Comparison of ENCODE assay signal across 8 cellular contexts in the genomic region with DNA sequence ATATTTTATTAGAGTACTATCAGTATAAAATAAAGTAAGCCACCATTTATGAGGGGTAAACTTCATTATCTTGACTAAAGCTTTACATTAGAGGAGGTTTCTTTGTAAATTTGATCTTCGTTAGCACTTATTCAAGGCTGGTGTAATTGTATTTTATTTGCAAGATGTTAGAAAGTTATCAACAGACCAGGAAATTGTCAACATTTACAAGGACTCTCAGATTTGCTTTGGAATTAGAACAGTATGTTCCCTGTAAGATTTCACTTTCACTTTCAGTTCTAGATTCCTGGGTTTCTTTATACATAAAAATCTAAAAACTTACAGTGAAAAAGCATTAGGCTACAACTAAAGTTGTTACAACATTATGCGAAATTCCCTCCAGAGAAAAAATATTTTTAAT. TPM values are rescaled to one million over a fixed set of nuclear protein-coding genes. Genes with fewer than 3 reads are reported as not detected.
A peak's percentile ranks its signal among the peaks of the same experiment; 100 is the strongest.
DNase-seq lines count a peak whose midpoint lies in the region; ATAC-seq and TF ChIP-seq lines count a peak whose summit lies in the region.

No MANE protein-coding gene starts in this region.

- intact Hi-C loops in activated CD4-positive, alpha-beta T cell treated with anti-CD3 and anti-CD28 coated beads for 36 hours (cut with DNase I, micrococcal nuclease), result no loop called here
- intact Hi-C loops in activated CD4-positive, alpha-beta memory T cell treated with anti-CD3 and anti-CD28 coated beads for 36 hours (cut with micrococcal nuclease), result no loop called here

- no peak for DNase-seq in activated CD4-positive, alpha-beta T cell treated with anti-CD3 and anti-CD28 coated beads for 36 hours
- no peak for DNase-seq in activated CD4-positive, alpha-beta T cell treated with anti-CD3 and anti-CD28 coated beads, Interleukin-2, amount 50 U/mL, for 1 hour
- DNase-seq in activated CD4-positive, alpha-beta memory T cell treated with anti-CD3 and anti-CD28 coated beads for 36 hours, result no peak
- peak; percentile 36 for DNase-seq in superior temporal gyrus (ENCODE audit: extremely low spot score)
- no peak for DNase-seq in amniotic stem cell (lab: John Stamatoyannopoulos, UW)

- peaks cover 52% of the 10 kb centered on the region for H3K4me1 Mint-ChIP-seq in activated CD4-positive, alpha-beta T cell treated with anti-CD3 and anti-CD28 coated beads for 36 hours
- H3K4me1 Mint-ChIP-seq in activated CD4-positive, alpha-beta memory T cell treated with anti-CD3 and anti-CD28 coated beads for 36 hours (ENCODE audit: low read depth), result peaks cover 60% of the 10 kb centered on the region

- peaks cover 13% of the 10 kb centered on the region for H3K36me3 Mint-ChIP-seq in activated CD4-positive, alpha-beta T cell treated with anti-CD3 and anti-CD28 coated beads for 36 hours (ENCODE audit: low read depth)
- peaks cover 6% of the 10 kb centered on the region for H3K36me3 Mint-ChIP-seq in activated CD4-positive, alpha-beta memory T cell treated with anti-CD3 and anti-CD28 coated beads for 36 hours

- no peaks in the 10 kb centered on the region for H3K9me3 Mint-ChIP-seq in activated CD4-positive, alpha-beta T cell treated with anti-CD3 and anti-CD28 coated beads for 36 hours (ENCODE audit: low read depth)
- H3K9me3 Mint-ChIP-seq in activated CD4-positive, alpha-beta memory T cell treated with anti-CD3 and anti-CD28 coated beads for 36 hours, result no peaks in the 10 kb centered on the region

- WGBS in gastroesophageal sphincter (ENCODE audit: low coverage in 1 of 2), 2 donors, result 42 to 43% methylated on average over 2 of the region's 2 CpGs

- TF ChIP-seq CTCF in gastroesophageal sphincter (IDR thresholded peaks at IDR 0.05), result no peak

- POLR2A ChIA-PET in activated CD4-positive, alpha-beta T cell treated with anti-CD3 and anti-CD28 coated beads for 36 hours (lab: Charles Lee), result no interaction called here
- POLR2A ChIA-PET in activated CD4-positive, alpha-beta memory T cell treated with anti-CD3 and anti-CD28 coated beads for 36 hours (lab: Charles Lee), result no interaction called here

- no peak for TF ChIP-seq POLR2A in gastroesophageal sphincter (IDR thresholded peaks at IDR 0.05)

- no peaks in the 10 kb centered on the region for H3K27me3 ChIP-seq in gastroesophageal sphincter

- H3K4me3 Mint-ChIP-seq in activated CD4-positive, alpha-beta T cell treated with anti-CD3 and anti-CD28 coated beads for 36 hours, result peak overlapping the region; percentile 56
- peak overlapping the region; percentile 68 for H3K4me3 Mint-ChIP-seq in activated CD4-positive, alpha-beta memory T cell treated with anti-CD3 and anti-CD28 coated beads for 36 hours

- no peaks in the 10 kb centered on the region for H3K27me3 Mint-ChIP-seq in activated CD4-positive, alpha-beta T cell treated with anti-CD3 and anti-CD28 coated beads for 36 hours
- H3K27me3 Mint-ChIP-seq in activated CD4-positive, alpha-beta memory T cell treated with anti-CD3 and anti-CD28 coated beads for 36 hours, result no peaks in the 10 kb centered on the region

- CTCF ChIA-PET in activated CD4-positive, alpha-beta T cell treated with anti-CD3 and anti-CD28 coated beads for 36 hours (lab: Charles Lee), result interaction anchor here (1.2 to 12.0 kb wide), 5 partner anchors 12 to 78 kb away, joined by 3 to 222 read pairs (median 7); no protein-coding TSS in a partner anchor
- CTCF ChIA-PET in activated CD4-positive, alpha-beta memory T cell treated with anti-CD3 and anti-CD28 coated beads for 36 hours (lab: Charles Lee), result interaction anchor here (1.3 to 13.3 kb wide), 4 partner anchors 12 to 78 kb away, joined by 3 to 288 read pairs (median 15); no protein-coding TSS in a partner anchor

- H3K27ac ChIP-seq in gastroesophageal sphincter, result peak overlapping the region; percentile 24 to 74 (median 68)

- H3K27ac Mint-ChIP-seq in activated CD4-positive, alpha-beta T cell treated with anti-CD3 and anti-CD28 coated beads for 36 hours, result peak overlapping the region; percentile 87
- peak overlapping the region; percentile 96 for H3K27ac Mint-ChIP-seq in activated CD4-positive, alpha-beta memory T cell treated with anti-CD3 and anti-CD28 coated beads for 36 hours

- no peaks in the 10 kb centered on the region for H3K36me3 ChIP-seq in gastroesophageal sphincter

- ATAC-seq in activated CD4-positive, alpha-beta T cell treated with anti-CD3 and anti-CD28 coated beads for 36 hours, result no peak
- ATAC-seq in gastroesophageal sphincter, result no peak
- no peak for ATAC-seq in HG03108 (IDR thresholded peaks at IDR 0.05; ENCODE audit: unreplicated experiment)
- ATAC-seq in GM21526 (IDR thresholded peaks at IDR 0.05; ENCODE audit: low FRiP score, unreplicated experiment), result no peak

- peaks cover 0 to 43% (median 0%) of the 10 kb centered on the region in 3 donors for H3K4me1 ChIP-seq in gastroesophageal sphincter

- peak overlapping the region in 1 of 2 donors; percentile 24 for H3K4me3 ChIP-seq in gastroesophageal sphincter

- TF ChIP-seq EP300 in gastroesophageal sphincter (IDR thresholded peaks at IDR 0.05), result no peak

- H3K9me3 ChIP-seq in gastroesophageal sphincter, result no peaks in the 10 kb centered on the region

RNA-seq across cellular contexts. Expression of gene BIRC3, which starts 4.6 kb away (rescaled TPM):
- 100 to 1,000 TPM in 1 of 2 experiments, 10 to 100 TPM in 1; 99.2 to 109 TPM for total RNA-seq in activated CD4-positive, alpha-beta T cell treated with anti-CD3 and anti-CD28 coated beads for 36 hours
- 100 to 1,000 TPM; 135 to 139 TPM for total RNA-seq in activated CD4-positive, alpha-beta memory T cell treated with anti-CD3 and anti-CD28 coated beads for 36 hours
- total RNA-seq in gastroesophageal sphincter, result 10 to 100 TPM; 10.6 to 19.0 (median 14.0) TPM

RNA-seq across cellular contexts. Expression of gene BIRC2, which starts 34.4 kb away (rescaled TPM):
- total RNA-seq in activated CD4-positive, alpha-beta T cell treated with anti-CD3 and anti-CD28 coated beads for 36 hours, result 10 to 100 TPM; 33.0 to 48.8 TPM
- 10 to 100 TPM; 33.7 to 34.3 TPM for total RNA-seq in activated CD4-positive, alpha-beta memory T cell treated with anti-CD3 and anti-CD28 coated beads for 36 hours
- 10 to 100 TPM; 22.4 to 58.2 (median 34.0) TPM for total RNA-seq in gastroesophageal sphincter

Comparison
In these comparisons a context has a peak if more than half of its experiments do, and no peak if none do; other contexts are left out.
1. RNA of gene BIRC3, which starts 4.6 kb away (total RNA-seq): 135 to 139 TPM in activated CD4-positive, alpha-beta memory T cell treated with anti-CD3 and anti-CD28 coated beads for 36 hours and 99.2 to 109 TPM in activated CD4-positive, alpha-beta T cell treated with anti-CD3 and anti-CD28 coated beads for 36 hours; 10.6 to 19.0 TPM in gastroesophageal sphincter; every median in the first group is over 4 times any median in the second.